ENCODE assay signal across 8 cellular contexts in the genomic region with DNA sequence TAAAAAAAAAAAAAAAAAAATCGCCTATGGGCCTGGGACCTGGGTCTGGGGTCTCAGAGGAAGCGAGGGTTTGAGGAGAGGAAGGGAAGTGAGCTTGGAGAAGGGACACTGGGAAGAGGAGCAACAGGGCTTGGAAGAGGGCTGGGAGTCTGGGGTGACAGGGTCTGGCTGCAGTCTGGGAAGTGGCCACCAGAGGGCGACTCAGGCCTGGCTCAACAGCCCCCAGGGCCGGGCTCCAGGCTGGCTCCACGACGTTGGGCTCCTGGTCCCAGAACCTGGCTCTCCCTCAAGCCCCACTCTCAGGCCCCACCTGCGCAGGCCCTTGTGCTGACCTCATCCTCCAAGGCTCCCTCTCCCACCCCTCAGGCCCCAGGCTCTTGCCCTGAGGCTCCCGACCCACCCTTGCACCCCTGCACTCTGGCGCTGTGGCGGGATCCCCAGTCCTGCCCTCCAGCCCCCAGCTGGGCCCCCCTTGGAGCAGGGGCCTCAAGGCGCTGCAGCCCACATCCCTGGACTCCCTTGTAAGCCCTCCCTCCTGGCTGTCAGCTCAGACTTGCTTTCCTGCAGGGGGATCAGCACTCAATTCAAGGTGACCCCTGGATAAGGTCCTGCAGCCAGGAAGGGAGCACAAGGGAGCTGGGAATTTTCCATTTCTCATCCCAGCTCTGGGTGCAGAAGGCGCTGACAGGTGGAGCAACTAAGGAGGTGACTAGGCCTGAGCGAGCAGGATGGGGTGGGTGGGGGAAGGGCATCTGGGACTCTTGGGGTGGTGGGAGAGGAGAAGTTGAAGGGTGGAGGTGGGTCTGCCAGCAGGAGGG. TPM values are rescaled to one million over a fixed set of nuclear protein-coding genes. Genes with fewer than 3 reads are reported as not detected.
DNase-seq lines count a peak whose midpoint lies in the region; ATAC-seq and TF ChIP-seq lines count a peak whose summit lies in the region.

No MANE protein-coding gene starts in this region.

- no peaks in the 10 kb centered on the region for H3K27me3 ChIP-seq in OCI-LY1 (ENCODE audit: insufficient read depth, low read length)

- H3K4me3 ChIP-seq in OCI-LY1 (ENCODE audit: low read depth, low read length, poor library complexity, severe bottlenecking) (no peak overlapping the region), epithelial cell of esophagus (ENCODE audit: low read length) (no peak overlapping the region)

- ATAC-seq in GM18870 (IDR thresholded peaks at IDR 0.05; ENCODE audit: unreplicated experiment) = no peak

- H3K9me2 ChIP-seq in OCI-LY1 (ENCODE audit: low read depth, low read length) = no peaks in the 10 kb centered on the region

- H3K9me3 ChIP-seq in OCI-LY1 (ENCODE audit: low read length) = no peaks in the 10 kb centered on the region

- no peak overlapping the region for H3K4me2 ChIP-seq in OCI-LY1 (ENCODE audit: low read length)

- peaks cover 28% of the 10 kb centered on the region for H3K36me3 ChIP-seq in OCI-LY1 (ENCODE audit: insufficient read depth, low read length)

- H3K4me1 ChIP-seq in OCI-LY1 (ENCODE audit: insufficient read depth, low read length, severe bottlenecking) = peaks cover 6% of the 10 kb centered on the region

- H2AFZ ChIP-seq in OCI-LY1 (ENCODE audit: low read length) = no peak overlapping the region

- DNase-seq in GM03348 (ENCODE audit: low spot score) = peak; percentile 93
- DNase-seq in HT1080 (ENCODE audit: low read depth) = peak; percentile 77
- DNase-seq in activated T-cell treated with anti-CD3 and anti-CD28 coated beads for 4 hours = peak; percentile 79
- DNase-seq in epithelial cell of esophagus (ENCODE audit: low read depth) = peak; percentile 73
- peak; percentile 79 for DNase-seq in myocyte (ENCODE audit: low read depth)
- peak; percentile 76 for DNase-seq in stimulated activated CD8-positive, alpha-beta memory T cell treated with anti-CD3 and anti-CD28 coated beads, Interleukin-7, amount 100 ng/mL, for 24 hours (ENCODE audit: low read depth)

- H3F3A ChIP-seq in OCI-LY1 (ENCODE audit: insufficient read depth, low read length) = no peaks in the 10 kb centered on the region

- H3K79me2 ChIP-seq in OCI-LY1 (ENCODE audit: insufficient read depth, low read length) = no peaks in the 10 kb centered on the region

- H3K9ac ChIP-seq in OCI-LY1 (ENCODE audit: low read length) = no peak overlapping the region

- TF ChIP-seq CTCF in OCI-LY1 (IDR thresholded peaks at IDR 0.05; ENCODE audit: low read length) = peak; percentile 89
- peak; percentile 90 for TF ChIP-seq CTCF in epithelial cell of esophagus (IDR thresholded peaks at IDR 0.05; ENCODE audit: insufficient read depth, low read depth, low read length, missing control alignments)

- H4K20me1 ChIP-seq in OCI-LY1 (ENCODE audit: insufficient read depth, low read length) = no peaks in the 10 kb centered on the region

- no peak overlapping the region for H3K27ac ChIP-seq in OCI-LY1 (ENCODE audit: low read depth, low read length, poor library complexity, severe bottlenecking)

RNA-seq across cellular contexts. Expression of a gene that starts 5.4 kb away (rescaled TPM):
- total RNA-seq in HT1080 (2014; rRNA removed; shearing (Covaris generic)) = 0.85 TPM in 1 of 2 replicates, not detected in the other
- polyA plus RNA-seq in HT1080 (2015; cell fraction: cytosol; rRNA removed) = 0.23 and 0.55 TPM in 2 replicates
- 1.1 and 1.6 TPM in 2 replicates for polyA plus RNA-seq in HT1080 (2015; cell fraction: nucleus; rRNA removed)
- total RNA-seq in myocyte = 0.31 and 0.48 TPM in 2 replicates
- 0.55 TPM for polyA plus RNA-seq in myocyte (2012)

RNA-seq across cellular contexts. Expression of a gene that starts 9.6 kb away (rescaled TPM):
- total RNA-seq in HT1080 (2014; rRNA removed; shearing (Covaris generic)) = 58.9 and 65.7 TPM in 2 replicates
- polyA plus RNA-seq in HT1080 (2015; cell fraction: cytosol; rRNA removed) = 41.4 and 46.5 TPM in 2 replicates
- 38.8 and 47.8 TPM in 2 replicates for polyA plus RNA-seq in HT1080 (2015; cell fraction: nucleus; rRNA removed)
- 32.9 and 34.6 TPM in 2 replicates for total RNA-seq in myocyte
- 24.5 TPM for polyA plus RNA-seq in myocyte (2012)

RNA-seq across cellular contexts. Expression of a gene that starts 14.3 kb away (rescaled TPM):
- total RNA-seq in HT1080 (2014; rRNA removed; shearing (Covaris generic)) = 0.10 and 0.20 TPM in 2 replicates
- polyA plus RNA-seq in HT1080 (2015; cell fraction: cytosol; rRNA removed) = 0.37 and 0.50 TPM in 2 replicates
- 0.58 and 1.7 TPM in 2 replicates for polyA plus RNA-seq in HT1080 (2015; cell fraction: nucleus; rRNA removed)
- 0.05 TPM in 1 of 2 replicates, not detected in the other for total RNA-seq in myocyte
- 0.06 TPM for polyA plus RNA-seq in myocyte (2012)

RNA-seq across cellular contexts. Expression of a gene that starts 33.1 kb away (rescaled TPM):
- 47.7 and 64.3 TPM in 2 replicates for total RNA-seq in HT1080 (2014; rRNA removed; shearing (Covaris generic))
- 51.0 and 63.9 TPM in 2 replicates for polyA plus RNA-seq in HT1080 (2015; cell fraction: cytosol; rRNA removed)
- polyA plus RNA-seq in HT1080 (2015; cell fraction: nucleus; rRNA removed) = 125 and 197 TPM in 2 replicates
- total RNA-seq in myocyte = 42.2 and 44.3 TPM in 2 replicates
- polyA plus RNA-seq in myocyte (2012) = 27.2 TPM

RNA-seq across cellular contexts. Expression of a gene that starts 39.8 kb away (rescaled TPM):
- 69.7 and 86.6 TPM in 2 replicates for total RNA-seq in HT1080 (2014; rRNA removed; shearing (Covaris generic))
- polyA plus RNA-seq in HT1080 (2015; cell fraction: cytosol; rRNA removed) = 33.8 and 37.4 TPM in 2 replicates
- polyA plus RNA-seq in HT1080 (2015; cell fraction: nucleus; rRNA removed) = 56.3 and 60.9 TPM in 2 replicates
- 38.1 and 41.3 TPM in 2 replicates for total RNA-seq in myocyte
- polyA plus RNA-seq in myocyte (2012) = 42.4 TPM
